ENCODE assay signal across 6 cellular contexts in genomic region chr19:11420429-11420893, GRCh38. TPM values are rescaled to one million over a fixed set of nuclear protein-coding genes. Genes with fewer than 3 reads are reported as not detected.
DNase-seq lines count a peak whose midpoint lies in the region; ATAC-seq, FAIRE-seq and TF ChIP-seq lines count a peak whose summit lies in the region.

No MANE protein-coding gene starts in this region.

- 59% methylated on average over 17 of the region's 30 CpGs for WGBS in A549 (ENCODE audit: missing lambda C conversion rate)

- ATAC-seq in A549, result no peak

- H3K27ac Mint-ChIP-seq in immature natural killer cell, result no peak overlapping the region

- no peak for TF ChIP-seq POLR2A in A549 (IDR thresholded peaks at IDR 0.05; ENCODE audit: low read length)

- no peak for FAIRE-seq in A549 (lab: Jason Lieb, UNC)

- H3K27me3 Mint-ChIP-seq in immature natural killer cell (ENCODE audit: low read depth in 3 of 3), result peaks cover 15 to 25% (median 18%) of the 10 kb centered on the region in 3 donors

- CTCF ChIA-PET in A549 (lab: Yijun Ruan, JAX), result interaction anchor here (6.3 kb wide), 1 partner anchor 38 kb away, joined by 40 read pairs; the partner anchor contains the start of gene EPOR

- TF ChIP-seq EP300 in A549 (IDR thresholded peaks at IDR 0.05), result no peak

- TF ChIP-seq CTCF in A549 (IDR thresholded peaks at IDR 0.05), result no peak

- POLR2A ChIA-PET in A549 (lab: Yijun Ruan, JAX), result interaction anchor here (3.5 kb wide), 1 partner anchor 46 kb away, joined by 11 read pairs; the partner anchor contains the start of gene SWSAP1

- TF ChIP-seq RAD21 in A549 (conservative IDR thresholded peaks at IDR 0.05 in 1 of 2, IDR thresholded peaks at IDR 0.05 in 1 of 2), result no peak

- DNase-seq in A549 (ENCODE audit: low read depth in 1 of 2, low spot score in 1 of 2) (no peak), NT2/D1 (ENCODE audit: low read depth, low spot score) (no peak), immature natural killer cell (no peak), HT-29 (ENCODE audit: low spot score) (no peak), occipital lobe (lab: John Stamatoyannopoulos, UW) (no peak), germinal center (ENCODE audit: low spot score) (no peak)

- no peak overlapping the region for H3K4me2 ChIP-seq in A549

- H3K9me3 Mint-ChIP-seq in immature natural killer cell, result no peaks in the 10 kb centered on the region

- H3K4me3 ChIP-seq in A549, result no peak overlapping the region
- H3K4me3 ChIP-seq in NT2/D1 (ENCODE audit: insufficient read length, low read depth), result peak overlapping the region; percentile 54

- H3K36me3 Mint-ChIP-seq in immature natural killer cell, result no peaks in the 10 kb centered on the region

- H3K36me3 ChIP-seq in NT2/D1 (ENCODE audit: insufficient read depth, insufficient read length, low read length), result no peaks in the 10 kb centered on the region

- H3K4me1 ChIP-seq in A549 (no peaks in the 10 kb centered on the region), NT2/D1 (ENCODE audit: insufficient read depth, insufficient read length) (peaks cover 19% of the 10 kb centered on the region)

- peak overlapping the region; percentile 70 for H3K9ac ChIP-seq in NT2/D1 (ENCODE audit: insufficient read length, low read depth)

- H3K4me1 Mint-ChIP-seq in immature natural killer cell, result peaks cover 30 to 31% of the 10 kb centered on the region in 2 donors

- peak overlapping the region; percentile 30 to 86 (median 69) for H3K4me3 Mint-ChIP-seq in immature natural killer cell

- H3K9me3 ChIP-seq in A549, result no peaks in the 10 kb centered on the region
- H3K9me3 ChIP-seq in NT2/D1 (ENCODE audit: insufficient read depth, low read length), result peaks cover 6% of the 10 kb centered on the region; the same call in 1 of the 2 replicates

- H3K27ac ChIP-seq in A549, result no peak overlapping the region

- H3K27me3 ChIP-seq in NT2/D1 (ENCODE audit: insufficient read depth, insufficient read length), result peaks cover 75% of the 10 kb centered on the region

TF ChIP-seq in A549, 52 proteins besides CTCF, POLR2A, EP300 and RAD21:
- TF ChIP-seq CEBPB (IDR thresholded peaks at IDR 0.05) (peak; percentile 32 to 78; a peak in 3 of 4 replicates), CHD4 (IDR thresholded peaks at IDR 0.05; ENCODE audit: borderline replicate concordance) (no peak)
TF ChIP-seq in A549: peak in this region for 1.

RNA-seq across cellular contexts. Expression of gene RGL3, which starts 1.3 kb away (rescaled TPM):
- 1.5 and 1.8 TPM in 2 replicates for polyA plus RNA-seq in A549 (2011; rRNA removed)
- 1.6 and 1.7 TPM in 2 replicates for polyA plus RNA-seq in A549 (2012; cell fraction: cytosol; rRNA removed)
- polyA plus RNA-seq in A549 (2012; cell fraction: nucleus; rRNA removed), result 27.8 and 32.9 TPM in 2 replicates
- polyA plus RNA-seq in A549 (2017; fragmentation: RNase III; extraction: RNeasy Plus Mini Kit Qiagen cat#74134 plus additional on column Dnase treatment), result 2.3 to 4.0 TPM (median 3.7 TPM) in 3 replicates
- 1.5 and 2.0 TPM in 2 replicates for polyA minus RNA-seq in A549 (2011; rRNA and poly(A)+ RNA removed)
- not detected for polyA plus RNA-seq in immature natural killer cell
- total RNA-seq in HT-29 (2014; rRNA removed; shearing (Covaris generic)), result 69.4 and 71.5 TPM in 2 replicates
- not detected for total RNA-seq in occipital lobe

RNA-seq across cellular contexts. Expression of gene ODAD3, which starts 14.5 kb away (rescaled TPM):
- polyA plus RNA-seq in A549 (2011; rRNA removed) (0.46 and 0.70 TPM in 2 replicates), A549 (2017; fragmentation: RNase III; extraction: RNeasy Plus Mini Kit Qiagen cat#74134 plus additional on column Dnase treatment) (0.99 to 1.2 TPM (median 1.0 TPM) in 3 replicates), immature natural killer cell (not detected)
- 0.98 and 1.0 TPM in 2 replicates for polyA plus RNA-seq in A549 (2012; cell fraction: cytosol; rRNA removed)
- 0.86 and 1.1 TPM in 2 replicates for polyA plus RNA-seq in A549 (2012; cell fraction: nucleus; rRNA removed)
- polyA minus RNA-seq in A549 (2011; rRNA and poly(A)+ RNA removed), result 0.45 TPM in 1 of 2 replicates, not detected in the other
- total RNA-seq in HT-29 (2014; rRNA removed; shearing (Covaris generic)), result not detected in 2 replicates
- 0.47 TPM for total RNA-seq in occipital lobe

RNA-seq across cellular contexts. Expression of gene PRKCSH, which starts 15.0 kb away (rescaled TPM):
- polyA plus RNA-seq in A549 (2011; rRNA removed), result 75.0 and 102 TPM in 2 replicates
- polyA plus RNA-seq in A549 (2012; cell fraction: cytosol; rRNA removed), result 173 and 208 TPM in 2 replicates
- 430 and 651 TPM in 2 replicates for polyA plus RNA-seq in A549 (2012; cell fraction: nucleus; rRNA removed)
- polyA plus RNA-seq in A549 (2017; fragmentation: RNase III; extraction: RNeasy Plus Mini Kit Qiagen cat#74134 plus additional on column Dnase treatment), result 206 to 215 TPM (median 212 TPM) in 3 replicates
- 150 and 154 TPM in 2 replicates for polyA minus RNA-seq in A549 (2011; rRNA and poly(A)+ RNA removed)
- 10 to 100 TPM; 13.7 to 75.6 (median 28.4) TPM for polyA plus RNA-seq in immature natural killer cell
- 145 and 159 TPM in 2 replicates for total RNA-seq in HT-29 (2014; rRNA removed; shearing (Covaris generic))
- total RNA-seq in occipital lobe, result 60.2 TPM

RNA-seq across cellular contexts. Expression of gene EPOR, which starts 36.3 kb away (rescaled TPM):
- polyA plus RNA-seq in A549 (2011; rRNA removed), result 4.4 and 5.2 TPM in 2 replicates
- 8.3 and 10.0 TPM in 2 replicates for polyA plus RNA-seq in A549 (2012; cell fraction: cytosol; rRNA removed)
- 19.3 and 20.0 TPM in 2 replicates for polyA plus RNA-seq in A549 (2012; cell fraction: nucleus; rRNA removed)
- polyA plus RNA-seq in A549 (2017; fragmentation: RNase III; extraction: RNeasy Plus Mini Kit Qiagen cat#74134 plus additional on column Dnase treatment), result 2.8 to 3.6 TPM (median 3.3 TPM) in 3 replicates
- polyA minus RNA-seq in A549 (2011; rRNA and poly(A)+ RNA removed), result 3.9 and 4.8 TPM in 2 replicates
- polyA plus RNA-seq in immature natural killer cell, result 1 to 10 TPM; 3.6 to 5.8 (median 5.4) TPM
- total RNA-seq in HT-29 (2014; rRNA removed; shearing (Covaris generic)), result 3.7 and 3.8 TPM in 2 replicates
- 4.8 TPM for total RNA-seq in occipital lobe

RNA-seq across cellular contexts. Expression of gene SWSAP1, which starts 46.0 kb away (rescaled TPM):
- 1.2 and 1.3 TPM in 2 replicates for polyA plus RNA-seq in A549 (2011; rRNA removed)
- 3.0 and 3.6 TPM in 2 replicates for polyA plus RNA-seq in A549 (2012; cell fraction: cytosol; rRNA removed)
- polyA plus RNA-seq in A549 (2012; cell fraction: nucleus; rRNA removed), result 2.6 and 3.3 TPM in 2 replicates
- 1.5 to 1.8 TPM (median 1.5 TPM) in 3 replicates for polyA plus RNA-seq in A549 (2017; fragmentation: RNase III; extraction: RNeasy Plus Mini Kit Qiagen cat#74134 plus additional on column Dnase treatment)
- polyA minus RNA-seq in A549 (2011; rRNA and poly(A)+ RNA removed), result 0.33 and 0.88 TPM in 2 replicates
- 1 to 10 TPM; 7.0 to 8.7 (median 8.3) TPM for polyA plus RNA-seq in immature natural killer cell
- 3.9 and 5.4 TPM in 2 replicates for total RNA-seq in HT-29 (2014; rRNA removed; shearing (Covaris generic))
- 1.6 TPM for total RNA-seq in occipital lobe

Comparison
In these comparisons a context has a peak if more than half of its experiments do, and no peak if none do; other contexts are left out.
1. RNA of gene RGL3, which starts 1.3 kb away (total RNA-seq): 69.4 to 71.5 TPM in HT-29; not detected in occipital lobe (single experiment); every median in the first group is over 10 times any median in the second.